In the genomic region with DNA sequence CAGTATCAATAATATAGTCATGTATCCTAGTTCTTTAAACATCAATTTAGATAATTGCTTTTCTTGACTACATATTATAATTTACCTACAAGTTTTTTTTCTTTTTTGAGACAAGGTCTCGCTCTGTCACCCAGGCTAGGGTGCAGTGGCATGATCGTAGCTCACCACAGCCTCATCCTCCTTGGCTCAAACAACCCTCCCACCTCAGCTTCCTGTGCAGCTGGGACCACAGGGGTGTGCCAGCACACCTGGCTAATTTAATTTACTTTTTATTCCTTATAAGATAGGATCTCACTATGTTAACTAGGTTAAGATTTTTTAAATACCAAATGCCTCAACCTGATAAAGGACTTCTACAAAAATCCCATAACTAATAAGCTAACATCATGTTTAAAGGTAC, we compare ENCODE assay signal across 14 cellular contexts. TPM values are rescaled to one million over a fixed set of nuclear protein-coding genes. Genes with fewer than 3 reads are reported as not detected.
DNase-seq lines count a peak whose midpoint lies in the region; ATAC-seq lines count a peak whose summit lies in the region.
"Had no signal": no experiment of that assay in that cellular context is flagged by ENCODE, and none has a peak within 500 bp of the region (broad histone marks: within the 10 kb centered on the region; RNA-seq: fewer than 3 reads in every experiment).

No MANE protein-coding gene starts in this region.

- H3K36me3 ChIP-seq in mesenchymal stem cell (ENCODE audit: control insufficient read depth in 1 of 2, insufficient read depth in 2 of 2, low read depth in 1 of 2, low read length in 2 of 2) = peaks cover 19 to 24% of the 10 kb centered on the region in 2 experiments

- H3K27ac ChIP-seq in mesenchymal stem cell (ENCODE audit: low read length, poor library complexity, severe bottlenecking) = no peak overlapping the region
- H3K27ac ChIP-seq: skin epidermis had no signal

- no peak overlapping the region for H3K4me2 ChIP-seq in mesenchymal stem cell (ENCODE audit: low read length, poor library complexity, severe bottlenecking)

- H3K4me1 ChIP-seq in mesenchymal stem cell (ENCODE audit: control insufficient read depth, insufficient read depth, low read depth, low read length) = peaks cover 7% of the 10 kb centered on the region
- H3K4me1 ChIP-seq: HAP-1 had no signal

- H3K14ac ChIP-seq in mesenchymal stem cell (ENCODE audit: low read length in 2 of 2) = no peak overlapping the region

- no peaks in the 10 kb centered on the region for H3K27me3 ChIP-seq in mesenchymal stem cell (ENCODE audit: control insufficient read depth in 1 of 2, insufficient read depth in 1 of 2, low read length in 2 of 2)

- no peak overlapping the region for H4K8ac ChIP-seq in mesenchymal stem cell (ENCODE audit: low read length)

- peak overlapping the region; percentile 91 for H3K27ac Mint-ChIP-seq in activated CD4-positive, alpha-beta T cell treated with anti-CD3 and anti-CD28 coated beads, Interleukin-2, amount 10 ng/mL, durations not matched to agents 7 days and 5 days
- H3K27ac Mint-ChIP-seq: nephron had no signal

- H3K18ac ChIP-seq in mesenchymal stem cell (ENCODE audit: low read depth in 1 of 2, low read length in 2 of 2) = no peak overlapping the region

- H2AFZ ChIP-seq in mesenchymal stem cell (ENCODE audit: low read depth, low read length) = no peak overlapping the region

- peak overlapping the region; percentile 34 for H2BK120ac ChIP-seq in mesenchymal stem cell (ENCODE audit: low read depth, low read length)

- H3K9me3 ChIP-seq in mesenchymal stem cell (ENCODE audit: control insufficient read depth, low read length) = no peaks in the 10 kb centered on the region

- H3K9ac ChIP-seq in mesenchymal stem cell (ENCODE audit: low read length) = no peak overlapping the region

- H3K23ac ChIP-seq in mesenchymal stem cell (ENCODE audit: low read length in 2 of 2) = no peak overlapping the region

- H3K27me3 Mint-ChIP-seq in activated CD4-positive, alpha-beta T cell treated with anti-CD3 and anti-CD28 coated beads, Interleukin-2, amount 10 ng/mL, durations not matched to agents 7 days and 5 days = no peaks in the 10 kb centered on the region

- no peak overlapping the region for H2BK12ac ChIP-seq in mesenchymal stem cell (ENCODE audit: low read length in 2 of 2)

- no peak overlapping the region for H4K91ac ChIP-seq in mesenchymal stem cell (ENCODE audit: low read length)

- peak; percentile 68 for DNase-seq in activated CD4-positive, alpha-beta T cell treated with anti-CD3 and anti-CD28 coated beads, Interleukin-2, amount 10 ng/mL, durations not matched to agents 7 days and 5 days
- no peak for DNase-seq in activated CD4-positive, alpha-beta T cell treated with anti-CD3 and anti-CD28 coated beads for 48 hours
- DNase-seq in activated CD4-positive, alpha-beta T cell treated with anti-CD3 and anti-CD28 coated beads, Interleukin-2, amount 50 U/mL, for 1 hour = peak; percentile 15
- DNase-seq in mesenchymal stem cell (no peak), NCI-H146 (lab: John Stamatoyannopoulos, UW) (no peak), NCI-H1436 treated with DMSO at 0.1 percent for 48 hours (lab: John Stamatoyannopoulos, UW) (no peak), GF-D8 (lab: John Stamatoyannopoulos, UW) (no peak)
- DNase-seq: EL, NCI-H510A, SHP77 had no signal

- no peak overlapping the region for H2BK15ac ChIP-seq in mesenchymal stem cell (ENCODE audit: low read depth, poor library complexity, severe bottlenecking)

- H3K36me3 Mint-ChIP-seq in activated CD4-positive, alpha-beta T cell treated with anti-CD3 and anti-CD28 coated beads, Interleukin-2, amount 10 ng/mL, durations not matched to agents 7 days and 5 days (ENCODE audit: low read depth) = peaks cover 26% of the 10 kb centered on the region

- no peak overlapping the region for H2BK5ac ChIP-seq in mesenchymal stem cell (ENCODE audit: low read depth, low read length, poor library complexity, severe bottlenecking)

- WGBS in mesenchymal stem cell = 88% methylated on average over 2 of the region's 2 CpGs

- H3K4ac ChIP-seq in mesenchymal stem cell (ENCODE audit: low read depth in 1 of 2, low read length in 2 of 2) = no peak overlapping the region

- H3K4me3 Mint-ChIP-seq in activated CD4-positive, alpha-beta T cell treated with anti-CD3 and anti-CD28 coated beads, Interleukin-2, amount 10 ng/mL, durations not matched to agents 7 days and 5 days = peak overlapping the region; percentile 25
- H3K4me3 Mint-ChIP-seq: nephron had no signal

- peaks cover 9% of the 10 kb centered on the region for H3K79me1 ChIP-seq in mesenchymal stem cell (replicated peaks; ENCODE audit: low read length, poor library complexity, severe bottlenecking)

- no peak overlapping the region for H2AK5ac ChIP-seq in mesenchymal stem cell (ENCODE audit: low read length, severe bottlenecking)

- H3K9me3 Mint-ChIP-seq in activated CD4-positive, alpha-beta T cell treated with anti-CD3 and anti-CD28 coated beads, Interleukin-2, amount 10 ng/mL, durations not matched to agents 7 days and 5 days = no peaks in the 10 kb centered on the region

- CTCF ChIA-PET in activated CD4-positive, alpha-beta T cell treated with anti-CD3 and anti-CD28 coated beads, Interleukin-2, amount 10 ng/mL, durations not matched to agents 7 days and 5 days (lab: Charles Lee) = interaction anchor here (0.6 to 1.8 kb wide), 2 partner anchors 48 to 550 kb away, joined by 4 to 5 read pairs; no protein-coding TSS in a partner anchor

- POLR2A ChIA-PET in activated CD4-positive, alpha-beta T cell treated with anti-CD3 and anti-CD28 coated beads, Interleukin-2, amount 10 ng/mL, durations not matched to agents 7 days and 5 days (lab: Charles Lee) = interaction anchor here (0.9 kb wide), 1 partner anchor 18 kb away, joined by 3 read pairs; no protein-coding TSS in a partner anchor

- peak; percentile 89 for ATAC-seq in HG02678 (IDR thresholded peaks at IDR 0.05; ENCODE audit: unreplicated experiment)

- H3K4me1 Mint-ChIP-seq in activated CD4-positive, alpha-beta T cell treated with anti-CD3 and anti-CD28 coated beads, Interleukin-2, amount 10 ng/mL, durations not matched to agents 7 days and 5 days = peaks cover 32% of the 10 kb centered on the region
- H3K4me1 Mint-ChIP-seq: nephron had no signal

- H3K4me3 ChIP-seq in mesenchymal stem cell (ENCODE audit: insufficient read depth in 1 of 2, low read depth in 1 of 2, low read length in 2 of 2) = no peak overlapping the region
- H3K4me3 ChIP-seq: HAP-1, skin epidermis had no signal

RNA-seq across cellular contexts. Expression of a gene that starts 21.1 kb away (rescaled TPM):
- 10 to 100 TPM; 49.3 to 53.0 TPM for total RNA-seq in activated CD4-positive, alpha-beta T cell treated with anti-CD3 and anti-CD28 coated beads, Interleukin-2, amount 10 ng/mL, durations not matched to agents 7 days and 5 days
- polyA plus RNA-seq in mesenchymal stem cell (2013, experiment 1 of 2) = 16.5 TPM
- 17.8 TPM for polyA plus RNA-seq in mesenchymal stem cell (2013, experiment 2 of 2)

RNA-seq across cellular contexts. Expression of a gene that starts 37.0 kb away (rescaled TPM):
- total RNA-seq in activated CD4-positive, alpha-beta T cell treated with anti-CD3 and anti-CD28 coated beads, Interleukin-2, amount 10 ng/mL, durations not matched to agents 7 days and 5 days = 10 to 100 TPM; 27.6 to 28.0 TPM
- 8.8 TPM for polyA plus RNA-seq in mesenchymal stem cell (2013, experiment 1 of 2)
- 9.3 TPM for polyA plus RNA-seq in mesenchymal stem cell (2013, experiment 2 of 2)

Comparison
In these comparisons a context has a peak if more than half of its experiments do, and no peak if none do; other contexts are left out.
1. DNase-seq: peak in activated CD4-positive, alpha-beta T cell treated with anti-CD3 and anti-CD28 coated beads, Interleukin-2, amount 10 ng/mL, durations not matched to agents 7 days and 5 days (single experiment) and activated CD4-positive, alpha-beta T cell treated with anti-CD3 and anti-CD28 coated beads, Interleukin-2, amount 50 U/mL, for 1 hour (single experiment); none in activated CD4-positive, alpha-beta T cell treated with anti-CD3 and anti-CD28 coated beads for 48 hours (single experiment), mesenchymal stem cell (single experiment), NCI-H146 (single experiment), NCI-H1436 treated with DMSO at 0.1 percent for 48 hours (single experiment) and GF-D8 (single experiment).